Comparison of ENCODE assay signal across 8 cellular contexts in genomic region chr13:19861762-19862161, GRCh38. TPM values are rescaled to one million over a fixed set of nuclear protein-coding genes. Genes with fewer than 3 reads are reported as not detected.
DNase-seq lines count a peak whose midpoint lies in the region; ATAC-seq, FAIRE-seq and TF ChIP-seq lines count a peak whose summit lies in the region.

No MANE protein-coding gene starts in this region.

- peak overlapping the region; percentile 97 for H3K4me2 ChIP-seq in endothelial cell of umbilical vein (ENCODE audit: insufficient read depth, low read length)

- no peaks in the 10 kb centered on the region for H3K9me1 ChIP-seq in endothelial cell of umbilical vein (replicated peaks; ENCODE audit: control insufficient read depth, extremely low read depth, insufficient read depth, low read length)

- no peaks in the 10 kb centered on the region for H3K4me1 ChIP-seq in NT2/D1 (ENCODE audit: insufficient read depth, insufficient read length)
- peaks cover 30% of the 10 kb centered on the region for H3K4me1 ChIP-seq in endothelial cell of umbilical vein (ENCODE audit: control insufficient read depth, extremely low read depth, insufficient read depth, low read length)
- peaks cover 25 to 27% of the 10 kb centered on the region in 2 experiments for H3K4me1 ChIP-seq in neutrophil (ENCODE audit: control insufficient read depth in 1 of 2, insufficient read depth in 1 of 2, low read depth in 1 of 2, low read length in 1 of 2)

- H3K4me1 Mint-ChIP-seq in CD14-positive monocyte: peaks cover 26% of the 10 kb centered on the region

- no peaks in the 10 kb centered on the region for H3K9me3 ChIP-seq in NT2/D1 (ENCODE audit: insufficient read depth, low read length)
- H3K9me3 ChIP-seq in endothelial cell of umbilical vein (replicated peaks; ENCODE audit: control insufficient read depth, insufficient read depth, low read length): no peaks in the 10 kb centered on the region
- H3K9me3 ChIP-seq in neutrophil: no peaks in the 10 kb centered on the region

- peak overlapping the region in 4 of 7 donors; percentile 68 to 96 (median 92) for H3K27ac Mint-ChIP-seq in CD14-positive monocyte

- no peaks in the 10 kb centered on the region for H3K27me3 Mint-ChIP-seq in CD14-positive monocyte (ENCODE audit: low read depth in 3 of 3)

- peaks cover 16 to 39% of the 10 kb centered on the region in 2 donors for H3K36me3 Mint-ChIP-seq in CD14-positive monocyte

- H3K79me2 ChIP-seq in endothelial cell of umbilical vein (ENCODE audit: control insufficient read depth, insufficient read depth, low read length): peaks cover 54% of the 10 kb centered on the region

- TF ChIP-seq CTCF in CD14-positive monocyte (IDR thresholded peaks at IDR 0.05) (no peak), endothelial cell of umbilical vein (IDR thresholded peaks at IDR 0.05; ENCODE audit: extremely low read depth in 1 of 2, insufficient read depth in 1 of 2, low read depth in 1 of 2, low read length in 2 of 2) (no peak), neutrophil (IDR thresholded peaks at IDR 0.05) (no peak)

- CTCF ChIA-PET in endothelial cell of umbilical vein (lab: Charles Lee): interaction anchor here (1.3 to 2.0 kb wide), 3 partner anchors 9 to 26 kb away, joined by 4 to 7 read pairs (median 5); no protein-coding TSS in a partner anchor

- H2AFZ ChIP-seq in endothelial cell of umbilical vein (ENCODE audit: low read depth, low read length): no peak overlapping the region

- POLR2A ChIA-PET in endothelial cell of umbilical vein (lab: Charles Lee): interaction anchor here (3.0 kb wide), 1 partner anchor 16 kb away, joined by 14 read pairs; no protein-coding TSS in a partner anchor

- DNase-seq in CD14-positive monocyte (ENCODE audit: low spot score): no peak
- no peak for DNase-seq in NT2/D1 (ENCODE audit: low read depth, low spot score)
- DNase-seq in endothelial cell of umbilical vein (ENCODE audit: low read depth, low spot score): no peak
- DNase-seq in nucleus accumbens (lab: John Stamatoyannopoulos, UW): no peak
- no peak for DNase-seq in NCI-H524 treated with DMSO at 0.1 percent for 48 hours (lab: John Stamatoyannopoulos, UW)

- ATAC-seq in HG03175 (IDR thresholded peaks at IDR 0.05; ENCODE audit: unreplicated experiment) (no peak), GM21367 (IDR thresholded peaks at IDR 0.05; ENCODE audit: unreplicated experiment) (no peak)

- FAIRE-seq in endothelial cell of umbilical vein (lab: Jason Lieb, UNC): peak; percentile 55

- intact Hi-C loops in CD14-positive monocyte (cut with micrococcal nuclease) (loop anchor here (2.0 to 5.0 kb wide), 4 partner anchors 79 to 229 kb away; partner anchors contain the start of genes PSPC1 (in 2 of the 2), ZMYM2 (in 2 of the 2) and MPHOSPH8 (in 1 of the 2)), endothelial cell of umbilical vein (cut with micrococcal nuclease) (loop anchor here (2.0 to 5.0 kb wide), 6 partner anchors 15 to 301 kb away; partner anchors contain the start of genes GJA3, MPHOSPH8 and PSPC1)

- no peak for TF ChIP-seq POLR2A in endothelial cell of umbilical vein (IDR thresholded peaks at IDR 0.05; ENCODE audit: low read depth, low read length)

- H3K27ac ChIP-seq in endothelial cell of umbilical vein (ENCODE audit: insufficient read depth, low read depth, low read length): peak overlapping the region; percentile 63
- H3K27ac ChIP-seq in neutrophil: peak overlapping the region; percentile 93

- H4K20me1 ChIP-seq in endothelial cell of umbilical vein (replicated peaks; ENCODE audit: control insufficient read depth, extremely low read depth, insufficient read depth, low read length): peaks cover 3% of the 10 kb centered on the region

- no TSS peak for BruUV-seq in endothelial cell of umbilical vein (replicated peaks; lab: Mats Ljungman, UMichigan)

- peak overlapping the region; percentile 96 for H3K4me3 Mint-ChIP-seq in CD14-positive monocyte

- no peaks in the 10 kb centered on the region for H3K27me3 ChIP-seq in NT2/D1 (ENCODE audit: insufficient read depth, insufficient read length)
- no peaks in the 10 kb centered on the region for H3K27me3 ChIP-seq in endothelial cell of umbilical vein (ENCODE audit: control insufficient read depth in 2 of 2, insufficient read depth in 2 of 2, low read length in 2 of 2)
- no peaks in the 10 kb centered on the region for H3K27me3 ChIP-seq in neutrophil

- H3K9ac ChIP-seq in NT2/D1 (ENCODE audit: insufficient read length, low read depth) (no peak overlapping the region), endothelial cell of umbilical vein (replicated peaks; ENCODE audit: extremely low read depth, insufficient read depth, low read length) (peak overlapping the region; percentile 95)

- H3K9me3 Mint-ChIP-seq in CD14-positive monocyte: no peaks in the 10 kb centered on the region

- H3K36me3 ChIP-seq in NT2/D1 (ENCODE audit: insufficient read depth, insufficient read length, low read length): peaks cover 16% of the 10 kb centered on the region
- H3K36me3 ChIP-seq in endothelial cell of umbilical vein (ENCODE audit: control insufficient read depth in 2 of 2, extremely low read depth in 1 of 2, insufficient read depth in 2 of 2, low read length in 2 of 2): no peaks in the 10 kb centered on the region
- no peaks in the 10 kb centered on the region for H3K36me3 ChIP-seq in neutrophil

- dilution Hi-C loops in endothelial cell of umbilical vein (cut with MboI; ENCODE audit: extremely low pct_ligation_motif_present, low sequenced_read_pairs): no loop called here

- H3K4me3 ChIP-seq in NT2/D1 (ENCODE audit: insufficient read length, low read depth) (peak overlapping the region; percentile 71), endothelial cell of umbilical vein (replicated peaks in 1 of 3; ENCODE audit: insufficient read depth in 1 of 3, low read depth in 1 of 3, low read length in 3 of 3) (peak overlapping the region; percentile 77 to 99 (median 91)), neutrophil (ENCODE audit: low read depth in 1 of 2, low read length in 1 of 2) (peak overlapping the region; percentile 93 to 98)

TF ChIP-seq in endothelial cell of umbilical vein, 7 proteins besides CTCF, POLR2A, EP300 and RAD21:
- TF ChIP-seq FOS (IDR thresholded peaks at IDR 0.05; ENCODE audit: borderline replicate concordance, insufficient read depth, low read length): no peak
- no peak for TF ChIP-seq POLR2AphosphoS5 (IDR thresholded peaks at IDR 0.05; ENCODE audit: insufficient read depth, low read depth, low read length)
- TF ChIP-seq EZH2 (IDR thresholded peaks at IDR 0.05; ENCODE audit: borderline replicate concordance, low read depth, low read length, severe bottlenecking): no peak
- TF ChIP-seq GATA2 (IDR thresholded peaks at IDR 0.05; ENCODE audit: insufficient read depth, insufficient read length, low read depth, low read length): no peak
- TF ChIP-seq JUN (IDR thresholded peaks at IDR 0.05; ENCODE audit: borderline replicate concordance, insufficient read depth, insufficient read length, low read depth): no peak
- TF ChIP-seq MAX (IDR thresholded peaks at IDR 0.05; ENCODE audit: insufficient read depth, insufficient read length): no peak
- no peak for TF ChIP-seq MYC (IDR thresholded peaks at IDR 0.05; ENCODE audit: low read depth, low read length)

RNA-seq across cellular contexts. Expression of gene ZMYM5, which starts 1.7 kb away (rescaled TPM):
- 10 to 100 TPM; 11.1 to 13.2 TPM for polyA plus RNA-seq in CD14-positive monocyte
- 10.1 and 13.1 TPM in 2 replicates for total RNA-seq in endothelial cell of umbilical vein
- polyA plus RNA-seq in endothelial cell of umbilical vein: 4.0 and 4.9 TPM in 2 replicates
- polyA plus RNA-seq in endothelial cell of umbilical vein (2011; cell fraction: cytosol; rRNA removed): 6.6 and 7.8 TPM in 2 replicates
- polyA plus RNA-seq in endothelial cell of umbilical vein (2011; cell fraction: nucleus; rRNA removed): 12.6 and 14.2 TPM in 2 replicates
- 10.6 and 12.7 TPM in 2 replicates for polyA plus RNA-seq in endothelial cell of umbilical vein (2012)
- polyA minus RNA-seq in endothelial cell of umbilical vein: 4.8 and 5.1 TPM in 2 replicates
- polyA minus RNA-seq in endothelial cell of umbilical vein (2011; cell fraction: cytosol; rRNA and poly(A)+ RNA removed): 2.6 TPM
- 8.4 and 12.9 TPM in 2 replicates for polyA minus RNA-seq in endothelial cell of umbilical vein (2011; cell fraction: nucleus; rRNA and poly(A)+ RNA removed)
